In genomic region chr11:125625594-125626380, GRCh38 we compare ENCODE assay signal across 8 cellular contexts. TPM values are rescaled to one million over a fixed set of nuclear protein-coding genes. Genes with fewer than 3 reads are reported as not detected.
A peak's percentile ranks its signal among the peaks of the same experiment; 100 is the strongest.
DNase-seq lines count a peak whose midpoint lies in the region; ATAC-seq and TF ChIP-seq lines count a peak whose summit lies in the region.

No MANE protein-coding gene starts in this region.

- DNase-seq in C1 segment of cervical spinal cord (lab: John Stamatoyannopoulos, UW): peak; percentile 40 to 92 (median 86)
- peak; percentile 97 to 100 for DNase-seq in NCI-H526 (lab: John Stamatoyannopoulos, UW)
- DNase-seq in activated CD4-positive, alpha-beta T cell treated with anti-CD3 and anti-CD28 coated beads, Interleukin-2, amount 50 U/mL, for 4 hours: peak; percentile 75 to 79
- peak; percentile 67 to 87 for DNase-seq in dermis microvascular lymphatic vessel endothelial cell (ENCODE audit: low read depth in 2 of 2)
- peak; percentile 87 to 90 (median 89) for DNase-seq in right lobe of liver
- DNase-seq in stimulated activated CD4-positive, alpha-beta T cell treated with anti-CD3 and anti-CD28 coated beads, Interleukin-4, amount 100 ng/mL, for 24 hours: peak; percentile 89

- peak overlapping the region; percentile 72 to 85 (median 72) for H3K4me3 ChIP-seq in right lobe of liver

- intact Hi-C loops in right lobe of liver (cut with DNase I): no loop called here

- H3K27me3 ChIP-seq in right lobe of liver: no peaks in the 10 kb centered on the region

- H3K4me1 ChIP-seq in right lobe of liver: peaks cover 0 to 8% (median 4%) of the 10 kb centered on the region in 4 donors

- no peaks in the 10 kb centered on the region for H3K9me3 ChIP-seq in right lobe of liver

- TF ChIP-seq CTCF in right lobe of liver (IDR thresholded peaks at IDR 0.05): no peak

- WGBS in right lobe of liver (ENCODE audit: insufficient coverage, low coverage, low lambda C conversion rate, missing lambda C conversion rate): 0% methylated on average over 14 of the region's 60 CpGs

- peak; percentile 70 for TF ChIP-seq POLR2A in right lobe of liver (IDR thresholded peaks at IDR 0.05)

- ATAC-seq in GM19324 (IDR thresholded peaks at IDR 0.05; ENCODE audit: low FRiP score, unreplicated experiment): peak; percentile 90
- ATAC-seq in HG03469 (IDR thresholded peaks at IDR 0.05; ENCODE audit: unreplicated experiment): peak; percentile 61
- peak; percentile 93 to 97 (median 95) for ATAC-seq in right lobe of liver

- peaks cover 3 to 10% (median 4%) of the 10 kb centered on the region in 4 donors for H3K36me3 ChIP-seq in right lobe of liver

- peak overlapping the region; percentile 87 to 93 (median 89) for H3K27ac ChIP-seq in right lobe of liver

RNA-seq across cellular contexts. Expression of gene CHEK1, which starts 0.8 kb away (rescaled TPM):
- 12.6 and 27.0 TPM in 2 replicates for total RNA-seq in dermis microvascular lymphatic vessel endothelial cell
- 1 to 10 TPM in 4 of 6 experiments, under 1 TPM in 2; 0.59 to 6.9 (median 1.7) TPM for total RNA-seq in right lobe of liver

RNA-seq across cellular contexts. Expression of gene STT3A, which starts 33.1 kb away (rescaled TPM):
- total RNA-seq in dermis microvascular lymphatic vessel endothelial cell (164 and 210 TPM in 2 replicates), right lobe of liver (100 to 1,000 TPM in 1 of 6 experiments, 10 to 100 TPM in 5; 73.3 to 108 (median 86.8) TPM)

RNA-seq across cellular contexts. Expression of gene ACRV1, which starts 54.9 kb away (rescaled TPM):
- total RNA-seq in dermis microvascular lymphatic vessel endothelial cell (0.13 TPM in 1 of 2 replicates, not detected in the other), right lobe of liver (not detected)

RNA-seq across cellular contexts. Expression of gene EI24, which starts 56.5 kb away (rescaled TPM):
- total RNA-seq in dermis microvascular lymphatic vessel endothelial cell (103 and 111 TPM in 2 replicates), right lobe of liver (100 to 1,000 TPM in 5 of 6 experiments, 10 to 100 TPM in 1; 74.4 to 232 (median 113) TPM)

Comparison
In these comparisons a context has a peak if more than half of its experiments do, and no peak if none do; other contexts are left out.
1. Peak in every context shown above with its lines: DNase-seq, ATAC-seq, H3K4me3 ChIP-seq and H3K27ac ChIP-seq.